In genomic region chr7:115356139-115356746, GRCh38 we compare ENCODE assay signal across 9 cellular contexts.
DNase-seq lines count a peak whose midpoint lies in the region; ATAC-seq and TF ChIP-seq lines count a peak whose summit lies in the region.
"Had no signal": no experiment of that assay in that cellular context is flagged by ENCODE, and none has a peak within 500 bp of the region (broad histone marks: within the 10 kb centered on the region; RNA-seq: fewer than 3 reads in every experiment).

No MANE protein-coding gene starts in this region.

- H3K9me3 Mint-ChIP-seq in activated T-helper 2 cell treated with anti-CD3 and anti-CD28 coated beads, Interferon-gamma antibody, Interleukin-2, Interleukin-4, amounts not matched to agents 10 μg/mL and 5 μg/mL and 100 μg/mL, durations not matched to agents 14 hours and 24 hours and 36 hours: no peaks in the 10 kb centered on the region
- H3K9me3 Mint-ChIP-seq: T-helper 1 cell treated with Interleukin-12 subunit alpha and Interleukin-12 subunit beta and Interleukin-4 antibody, amounts not matched to agents 30 μg/mL and 1 μg/mL, for 36 hours had no signal

- H3K27ac ChIP-seq in left ventricle myocardium inferior (replicated peaks) (no peak overlapping the region), upper lobe of right lung (no peak overlapping the region)

- DNase-seq in left ventricle myocardium inferior: no peak
- no peak for DNase-seq in left ventricle myocardium superior
- peak; percentile 89 for DNase-seq in NCI-H69 (lab: John Stamatoyannopoulos, UW)
- DNase-seq in fibroblast of gingiva (ENCODE audit: low read depth): peak; percentile 26
- no peak for DNase-seq in upper lobe of right lung
- no peak for DNase-seq in activated T-helper 2 cell treated with anti-CD3 and anti-CD28 coated beads, Interferon-gamma antibody, Interleukin-2, Interleukin-4, amounts not matched to agents 10 μg/mL and 5 μg/mL and 100 μg/mL, durations not matched to agents 14 hours and 24 hours and 36 hours (ENCODE audit: low spot score)
- no peak for DNase-seq in nucleus accumbens (lab: John Stamatoyannopoulos, UW)

- H3K36me3 ChIP-seq in left ventricle myocardium inferior: no peaks in the 10 kb centered on the region
- H3K36me3 ChIP-seq in upper lobe of right lung: no peaks in the 10 kb centered on the region

- H3K4me3 Mint-ChIP-seq in activated T-helper 2 cell treated with anti-CD3 and anti-CD28 coated beads, Interferon-gamma antibody, Interleukin-2, Interleukin-4, amounts not matched to agents 10 μg/mL and 5 μg/mL and 100 μg/mL, durations not matched to agents 14 hours and 24 hours and 36 hours (ENCODE audit: low read depth): no peak overlapping the region
- H3K4me3 Mint-ChIP-seq: T-helper 1 cell treated with Interleukin-12 subunit alpha and Interleukin-12 subunit beta and Interleukin-4 antibody, amounts not matched to agents 30 μg/mL and 1 μg/mL, for 36 hours had no signal

- TF ChIP-seq CTCF in left ventricle myocardium inferior (IDR thresholded peaks at IDR 0.05; ENCODE audit: borderline replicate concordance): peak; percentile 42
- TF ChIP-seq CTCF in upper lobe of right lung (IDR thresholded peaks at IDR 0.05): peak; percentile 38

- no peaks in the 10 kb centered on the region for H3K4me1 Mint-ChIP-seq in activated T-helper 2 cell treated with anti-CD3 and anti-CD28 coated beads, Interferon-gamma antibody, Interleukin-2, Interleukin-4, amounts not matched to agents 10 μg/mL and 5 μg/mL and 100 μg/mL, durations not matched to agents 14 hours and 24 hours and 36 hours (ENCODE audit: low read depth)

- no peaks in the 10 kb centered on the region for H3K9me3 ChIP-seq in left ventricle myocardium inferior (replicated peaks)
- H3K9me3 ChIP-seq in upper lobe of right lung: no peaks in the 10 kb centered on the region

- H3K27me3 ChIP-seq in left ventricle myocardium inferior (ENCODE audit: low read depth) (no peaks in the 10 kb centered on the region), upper lobe of right lung (no peaks in the 10 kb centered on the region)

- no peaks in the 10 kb centered on the region for H3K27me3 Mint-ChIP-seq in activated T-helper 2 cell treated with anti-CD3 and anti-CD28 coated beads, Interferon-gamma antibody, Interleukin-2, Interleukin-4, amounts not matched to agents 10 μg/mL and 5 μg/mL and 100 μg/mL, durations not matched to agents 14 hours and 24 hours and 36 hours (ENCODE audit: low read depth)

- H3K4me1 ChIP-seq in left ventricle myocardium inferior (no peaks in the 10 kb centered on the region), upper lobe of right lung (no peaks in the 10 kb centered on the region)

- no peak overlapping the region for H3K27ac Mint-ChIP-seq in activated T-helper 2 cell treated with anti-CD3 and anti-CD28 coated beads, Interferon-gamma antibody, Interleukin-2, Interleukin-4, amounts not matched to agents 10 μg/mL and 5 μg/mL and 100 μg/mL, durations not matched to agents 14 hours and 24 hours and 36 hours
- H3K27ac Mint-ChIP-seq: T-helper 1 cell treated with Interleukin-12 subunit alpha and Interleukin-12 subunit beta and Interleukin-4 antibody, amounts not matched to agents 30 μg/mL and 1 μg/mL, for 36 hours had no signal

- H3K4me3 ChIP-seq in left ventricle myocardium inferior (no peak overlapping the region), upper lobe of right lung (no peak overlapping the region)

- ATAC-seq in left ventricle myocardium superior (no peak), upper lobe of right lung (no peak), HG03439 (IDR thresholded peaks at IDR 0.05; ENCODE audit: unreplicated experiment) (no peak)

- intact Hi-C loops in left ventricle myocardium inferior (cut with micrococcal nuclease): no loop called here
- intact Hi-C loops in left ventricle myocardium superior (cut with micrococcal nuclease): no loop called here
- intact Hi-C loops in upper lobe of right lung (cut with DNase I): no loop called here
- intact Hi-C loops in activated T-helper 2 cell treated with anti-CD3 and anti-CD28 coated beads, Interferon-gamma antibody, Interleukin-2, Interleukin-4, amounts not matched to agents 10 μg/mL and 5 μg/mL and 100 μg/mL, durations not matched to agents 14 hours and 24 hours and 36 hours (cut with micrococcal nuclease): no loop called here

- H3K36me3 Mint-ChIP-seq in activated T-helper 2 cell treated with anti-CD3 and anti-CD28 coated beads, Interferon-gamma antibody, Interleukin-2, Interleukin-4, amounts not matched to agents 10 μg/mL and 5 μg/mL and 100 μg/mL, durations not matched to agents 14 hours and 24 hours and 36 hours (ENCODE audit: low read depth): no peaks in the 10 kb centered on the region

Comparison
In these comparisons a context has a peak if more than half of its experiments do, and no peak if none do; other contexts are left out.
1. DNase-seq: peak in NCI-H69 (single experiment) and fibroblast of gingiva (single experiment); none in left ventricle myocardium inferior (single experiment), left ventricle myocardium superior (single experiment), upper lobe of right lung (single experiment), activated T-helper 2 cell treated with anti-CD3 and anti-CD28 coated beads, Interferon-gamma antibody, Interleukin-2, Interleukin-4, amounts not matched to agents 10 μg/mL and 5 μg/mL and 100 μg/mL, durations not matched to agents 14 hours and 24 hours and 36 hours (single experiment) and nucleus accumbens (0 of 56).